8 cellular contexts compared by ENCODE assay signal in the genomic region with DNA sequence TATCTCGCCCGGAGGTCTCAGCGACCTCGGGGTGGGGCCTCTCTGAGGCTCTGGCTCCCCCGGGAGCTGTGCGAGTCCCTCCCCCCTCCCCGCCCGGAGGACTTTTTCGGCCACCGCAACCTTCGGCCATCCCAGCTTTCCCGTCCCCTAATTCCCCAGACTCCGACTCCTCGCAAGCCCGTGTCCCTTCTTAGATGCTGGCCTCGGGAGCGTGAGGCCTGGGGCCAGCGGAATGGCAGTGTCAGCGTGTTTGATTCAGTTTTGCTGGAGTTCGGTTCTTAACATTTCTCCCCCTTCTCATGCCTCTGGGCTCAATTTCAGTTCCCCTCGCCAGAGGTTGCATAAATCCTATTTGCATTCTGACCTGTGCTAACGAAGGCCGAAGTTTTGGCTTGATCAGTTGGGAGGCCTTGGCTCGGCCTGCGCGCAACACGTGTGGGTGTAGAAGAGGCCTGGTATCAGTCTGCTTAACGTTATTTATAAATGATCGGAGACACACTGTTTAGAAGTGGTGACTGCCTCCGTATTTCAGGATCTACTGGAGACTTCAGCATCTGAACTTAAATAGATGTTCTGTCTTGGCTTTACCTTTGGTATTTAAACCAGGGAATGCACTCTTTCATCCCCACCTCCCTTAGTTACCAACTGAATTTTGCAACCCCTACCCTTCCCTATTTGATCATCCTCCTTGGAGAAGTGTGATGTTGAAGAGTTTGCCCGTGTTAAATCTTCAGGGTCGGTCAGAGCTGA. TPM values are rescaled to one million over a fixed set of nuclear protein-coding genes. Genes with fewer than 3 reads are reported as not detected.
DNase-seq lines count a peak whose midpoint lies in the region; ATAC-seq and TF ChIP-seq lines count a peak whose summit lies in the region.

No MANE protein-coding gene starts in this region.

- H3K4me2 ChIP-seq in OCI-LY3 (ENCODE audit: low read length) = peak overlapping the region; percentile 77

- H3K9ac ChIP-seq in OCI-LY3 (ENCODE audit: low read length) = peak overlapping the region; percentile 98
- H3K9ac ChIP-seq in rectal smooth muscle tissue (ENCODE audit: low read length) = peak overlapping the region; percentile 34

- H3K79me2 ChIP-seq in OCI-LY3 (ENCODE audit: low read length) = peaks cover 62% of the 10 kb centered on the region

- no peak for ATAC-seq in HG03378 (IDR thresholded peaks at IDR 0.05; ENCODE audit: unreplicated experiment)

- peak; percentile 21 for DNase-seq in GM13976 (ENCODE audit: low spot score)
- DNase-seq in ascending aorta (ENCODE audit: low spot score in 2 of 2) = peak in 1 of 2 donors; percentile 70
- peak; percentile 22 for DNase-seq in hepatic stellate cell (ENCODE audit: low spot score)
- DNase-seq in NCI-H128 (lab: John Stamatoyannopoulos, UW; ENCODE audit: unreplicated experiment) = no peak
- no peak for DNase-seq in NCI-H446 treated with DMSO at 0.1 percent for 48 hours (lab: John Stamatoyannopoulos, UW)

- H3K4me3 ChIP-seq in OCI-LY3 (ENCODE audit: low read length) (peak overlapping the region; percentile 85), ascending aorta (peak overlapping the region; percentile 81 to 99), rectal smooth muscle tissue (ENCODE audit: low read length) (peak overlapping the region; percentile 79)

- H2AFZ ChIP-seq in OCI-LY3 (ENCODE audit: low read depth, low read length) = no peak overlapping the region

- H3K27me3 ChIP-seq in OCI-LY3 (ENCODE audit: low read depth, low read length) (no peaks in the 10 kb centered on the region), ascending aorta (no peaks in the 10 kb centered on the region), rectal smooth muscle tissue (ENCODE audit: control insufficient read depth, insufficient read depth, low read length) (no peaks in the 10 kb centered on the region)

- TF ChIP-seq CTCF in GM13976 (IDR thresholded peaks at IDR 0.05; ENCODE audit: borderline replicate concordance, control extremely low read depth, extremely low read depth, insufficient read depth, missing control alignments) (no peak), OCI-LY3 (IDR thresholded peaks at IDR 0.05; ENCODE audit: low read depth, low read length) (no peak), ascending aorta (IDR thresholded peaks at IDR 0.05) (no peak)

- H4K20me1 ChIP-seq in OCI-LY3 (ENCODE audit: insufficient read depth, low read length) = peaks cover 50% of the 10 kb centered on the region

- H3K36me3 ChIP-seq in OCI-LY3 (replicated peaks; ENCODE audit: low read depth, low read length) (peaks cover 54% of the 10 kb centered on the region), ascending aorta (peaks cover 9 to 29% of the 10 kb centered on the region in 2 donors), rectal smooth muscle tissue (ENCODE audit: control insufficient read depth, insufficient read depth, low read length) (peaks cover 12% of the 10 kb centered on the region)

- in situ Hi-C loops in GM13976 (cut with MboI; ENCODE audit: low sequenced_read_pairs, unreplicated experiment) = no loop called here

- H3K9me3 ChIP-seq in OCI-LY3 (ENCODE audit: insufficient read depth, low read length) (no peaks in the 10 kb centered on the region), ascending aorta (no peaks in the 10 kb centered on the region)

- intact Hi-C loops in ascending aorta (cut with DNase I) = loop anchor here (1.0 to 5.0 kb wide), 4 partner anchors 26 to 159 kb away; a partner anchor contains a TSS

- H3K4me1 ChIP-seq in OCI-LY3 (ENCODE audit: low read length) (peaks cover 61% of the 10 kb centered on the region), ascending aorta (peaks cover 9 to 35% of the 10 kb centered on the region in 2 donors), rectal smooth muscle tissue (ENCODE audit: control insufficient read depth, insufficient read depth, low read length) (peaks cover 26% of the 10 kb centered on the region)

- H3K27ac ChIP-seq in OCI-LY3 (ENCODE audit: low read length) = peak overlapping the region; percentile 83
- peak overlapping the region; percentile 93 to 95 for H3K27ac ChIP-seq in ascending aorta
- H3K27ac ChIP-seq in rectal smooth muscle tissue (ENCODE audit: low read depth, low read length) = peak overlapping the region; percentile 92

RNA-seq across cellular contexts. Expression of a gene that starts 0.8 kb away (rescaled TPM):
- total RNA-seq in ascending aorta = 250 TPM

RNA-seq across cellular contexts. Expression of a gene that starts 34.7 kb away (rescaled TPM):
- total RNA-seq in ascending aorta = 11.8 TPM

Comparison
In these comparisons a context has a peak if more than half of its experiments do, and no peak if none do; other contexts are left out.
1. DNase-seq: peak in GM13976 (single experiment) and hepatic stellate cell (single experiment); none in NCI-H128 (single experiment) and NCI-H446 treated with DMSO at 0.1 percent for 48 hours (single experiment).
2. Peak in every context shown above with its lines, with median percentiles within 50 percentile points of each other: H3K27ac ChIP-seq and H3K4me3 ChIP-seq.